10 cellular contexts compared by ENCODE assay signal in genomic region chr11:46920709-46921108, GRCh38. TPM values are rescaled to one million over a fixed set of nuclear protein-coding genes. Genes with fewer than 3 reads are reported as not detected.
DNase-seq lines count a peak whose midpoint lies in the region; ATAC-seq and TF ChIP-seq lines count a peak whose summit lies in the region.
"Had no signal": no experiment of that assay in that cellular context is flagged by ENCODE, and none has a peak within 500 bp of the region (broad histone marks: within the 10 kb centered on the region; RNA-seq: fewer than 3 reads in every experiment).

No MANE protein-coding gene starts in this region.

- ATAC-seq in HG02885 (IDR thresholded peaks at IDR 0.05; ENCODE audit: poor library complexity, unreplicated experiment), result no peak

- H3K4me1 Mint-ChIP-seq in activated T-helper 1 cell treated with anti-CD3 and anti-CD28 coated beads, Interleukin-12 subunit alpha, Interleukin-12 subunit beta, Interleukin-2, Interleukin-4 antibody, amounts not matched to agents 30 ng/mL and 10 ng/mL and 1 ng/mL, durations not matched to agents 14 hours and 24 hours and 36 hours (ENCODE audit: low read depth), result peaks cover 24% of the 10 kb centered on the region

- H3K4me3 ChIP-seq in mammary epithelial cell (replicated peaks in 1 of 3; ENCODE audit: insufficient read depth in 1 of 3, low read depth in 2 of 3, low read length in 3 of 3) (no peak overlapping the region), kidney epithelial cell (ENCODE audit: low read depth, low read length) (no peak overlapping the region), stomach smooth muscle (ENCODE audit: low read length in 2 of 2) (no peak overlapping the region)

- H3K79me2 ChIP-seq in mammary epithelial cell (ENCODE audit: insufficient read depth, low read length), result no peaks in the 10 kb centered on the region

- peaks cover 43% of the 10 kb centered on the region for H3K27me3 Mint-ChIP-seq in activated T-helper 1 cell treated with anti-CD3 and anti-CD28 coated beads, Interleukin-12 subunit alpha, Interleukin-12 subunit beta, Interleukin-2, Interleukin-4 antibody, amounts not matched to agents 30 ng/mL and 10 ng/mL and 1 ng/mL, durations not matched to agents 14 hours and 24 hours and 36 hours (ENCODE audit: insufficient read depth)

- H3K9me3 Mint-ChIP-seq in activated T-helper 1 cell treated with anti-CD3 and anti-CD28 coated beads, Interleukin-12 subunit alpha, Interleukin-12 subunit beta, Interleukin-2, Interleukin-4 antibody, amounts not matched to agents 30 ng/mL and 10 ng/mL and 1 ng/mL, durations not matched to agents 14 hours and 24 hours and 36 hours, result no peaks in the 10 kb centered on the region

- H3K4me3 Mint-ChIP-seq in activated T-helper 1 cell treated with anti-CD3 and anti-CD28 coated beads, Interleukin-12 subunit alpha, Interleukin-12 subunit beta, Interleukin-2, Interleukin-4 antibody, amounts not matched to agents 30 ng/mL and 10 ng/mL and 1 ng/mL, durations not matched to agents 14 hours and 24 hours and 36 hours, result no peak overlapping the region

- no peak for TF ChIP-seq CTCF in mammary epithelial cell (conservative IDR thresholded peaks at IDR 0.05 in 1 of 2, IDR thresholded peaks at IDR 0.05 in 1 of 2; ENCODE audit: extremely low read depth in 1 of 2, insufficient read depth in 1 of 2, low read depth in 1 of 2, low read length in 2 of 2)
- no peak for TF ChIP-seq CTCF in kidney epithelial cell (IDR thresholded peaks at IDR 0.05; ENCODE audit: insufficient read depth, low read length, poor library complexity, severe bottlenecking)

- no TSS peak for BruUV-seq in mammary epithelial cell (replicated peaks; lab: Mats Ljungman, UMichigan)

- DNase-seq in HCEC 1CT (peak; percentile 98), mammary epithelial cell (peak; percentile 91), kidney epithelial cell (ENCODE audit: low read depth) (peak; percentile 99), NCI-H2029 (lab: John Stamatoyannopoulos, UW) (no peak), NCI-H345 (lab: John Stamatoyannopoulos, UW) (no peak)
- DNase-seq in activated T-helper 1 cell treated with anti-CD3 and anti-CD28 coated beads, Interleukin-12 subunit alpha, Interleukin-12 subunit beta, Interleukin-2, Interleukin-4 antibody, amounts not matched to agents 30 ng/mL and 10 ng/mL and 1 ng/mL, durations not matched to agents 14 hours and 24 hours and 36 hours (ENCODE audit: low spot score), result no peak
- DNase-seq: NCI-H1694, posterior cingulate gyrus had no signal

- H2AFZ ChIP-seq in mammary epithelial cell (ENCODE audit: low read depth, low read length), result no peak overlapping the region

- CTCF ChIA-PET in mammary epithelial cell (lab: Charles Lee; ENCODE audit: low non-redundant PET), result no interaction called here

- H3K36me3 ChIP-seq in mammary epithelial cell (ENCODE audit: insufficient read depth, low read length) (no peaks in the 10 kb centered on the region), kidney epithelial cell (ENCODE audit: control insufficient read depth, insufficient read depth, low read length) (no peaks in the 10 kb centered on the region), stomach smooth muscle (ENCODE audit: control insufficient read depth in 2 of 2, insufficient read depth in 2 of 2, low read length in 2 of 2) (no peaks in the 10 kb centered on the region)

- H3K9me3 ChIP-seq in mammary epithelial cell (replicated peaks; ENCODE audit: insufficient read depth, low read length) (no peaks in the 10 kb centered on the region), stomach smooth muscle (ENCODE audit: control insufficient read depth in 2 of 2, low read length in 2 of 2) (no peaks in the 10 kb centered on the region)

- no peak overlapping the region for H3K27ac Mint-ChIP-seq in activated T-helper 1 cell treated with anti-CD3 and anti-CD28 coated beads, Interleukin-12 subunit alpha, Interleukin-12 subunit beta, Interleukin-2, Interleukin-4 antibody, amounts not matched to agents 30 ng/mL and 10 ng/mL and 1 ng/mL, durations not matched to agents 14 hours and 24 hours and 36 hours

- H3K4me1 ChIP-seq in mammary epithelial cell (ENCODE audit: insufficient read depth, low read length) (peaks cover 24% of the 10 kb centered on the region), stomach smooth muscle (ENCODE audit: control insufficient read depth, insufficient read depth, low read length) (peaks cover 42% of the 10 kb centered on the region)

- dilution Hi-C loops in mammary epithelial cell (cut with HindIII; ENCODE audit: low sequenced_read_pairs), result loop anchor here (25.0 kb wide), 1 partner anchor 242 kb away; no protein-coding TSS in a partner anchor

- H3K4me2 ChIP-seq in mammary epithelial cell (ENCODE audit: insufficient read depth, low read depth, low read length), result peak overlapping the region; percentile 26

- no peaks in the 10 kb centered on the region for H4K20me1 ChIP-seq in mammary epithelial cell (ENCODE audit: insufficient read depth, low read length)

- H3K9ac ChIP-seq in mammary epithelial cell (ENCODE audit: insufficient read depth, low read length) (no peak overlapping the region), stomach smooth muscle (ENCODE audit: low read length in 2 of 2) (peak overlapping the region in 1 of 2 donors; percentile 29)

- WGBS in mammary epithelial cell (ENCODE audit: low coverage, missing lambda C conversion rate), result 8% methylated on average over 4 of the region's 4 CpGs

- H3K27me3 ChIP-seq in mammary epithelial cell (ENCODE audit: insufficient read depth, low read length), result no peaks in the 10 kb centered on the region
- no peaks in the 10 kb centered on the region for H3K27me3 ChIP-seq in kidney epithelial cell (ENCODE audit: control insufficient read depth, insufficient read depth, low read length)
- no peaks in the 10 kb centered on the region for H3K27me3 ChIP-seq in stomach smooth muscle (ENCODE audit: control insufficient read depth in 1 of 2, insufficient read depth in 2 of 2, low read length in 2 of 2)

- intact Hi-C loops in mammary epithelial cell (cut with micrococcal nuclease), result loop anchor here (1.0 kb wide), 1 partner anchor 233 kb away; no protein-coding TSS in a partner anchor
- intact Hi-C loops in activated T-helper 1 cell treated with anti-CD3 and anti-CD28 coated beads, Interleukin-12 subunit alpha, Interleukin-12 subunit beta, Interleukin-2, Interleukin-4 antibody, amounts not matched to agents 30 ng/mL and 10 ng/mL and 1 ng/mL, durations not matched to agents 14 hours and 24 hours and 36 hours (cut with micrococcal nuclease), result loop anchor here (1.0 kb wide), 3 partner anchors 16 to 233 kb away; partner anchors contain the start of gene CSTPP1

- peaks cover 2% of the 10 kb centered on the region for H3K36me3 Mint-ChIP-seq in activated T-helper 1 cell treated with anti-CD3 and anti-CD28 coated beads, Interleukin-12 subunit alpha, Interleukin-12 subunit beta, Interleukin-2, Interleukin-4 antibody, amounts not matched to agents 30 ng/mL and 10 ng/mL and 1 ng/mL, durations not matched to agents 14 hours and 24 hours and 36 hours (ENCODE audit: low read depth)

- in situ Hi-C loops in mammary epithelial cell (cut with MboI; ENCODE audit: low sequenced_read_pairs in 2 of 2), result no loop called here

- H3K27ac ChIP-seq in mammary epithelial cell (ENCODE audit: insufficient read depth, low read depth, low read length) (peak overlapping the region; percentile 18), stomach smooth muscle (ENCODE audit: low read length) (peak overlapping the region; percentile 66)

RNA-seq across cellular contexts. Expression of gene LRP4, which starts 2.4 kb away (rescaled TPM):
- total RNA-seq in mammary epithelial cell, result 1 to 10 TPM; 2.7 to 5.7 TPM
- 3.8 TPM for polyA plus RNA-seq in mammary epithelial cell
- 7.0 TPM for polyA minus RNA-seq in mammary epithelial cell
- total RNA-seq in kidney epithelial cell, result 6.1 and 9.9 TPM in 2 replicates
- total RNA-seq in activated T-helper 1 cell treated with anti-CD3 and anti-CD28 coated beads, Interleukin-12 subunit alpha, Interleukin-12 subunit beta, Interleukin-2, Interleukin-4 antibody, amounts not matched to agents 30 ng/mL and 10 ng/mL and 1 ng/mL, durations not matched to agents 14 hours and 24 hours and 36 hours, result 0.08 and 0.15 TPM in 2 replicates

RNA-seq across cellular contexts. Expression of gene CSTPP1, which starts 15.9 kb away (rescaled TPM):
- total RNA-seq in mammary epithelial cell (10 to 100 TPM; 25.7 to 35.0 TPM), kidney epithelial cell (31.5 and 45.6 TPM in 2 replicates)
- polyA plus RNA-seq in mammary epithelial cell, result 31.6 TPM
- 25.9 TPM for polyA minus RNA-seq in mammary epithelial cell
- total RNA-seq in activated T-helper 1 cell treated with anti-CD3 and anti-CD28 coated beads, Interleukin-12 subunit alpha, Interleukin-12 subunit beta, Interleukin-2, Interleukin-4 antibody, amounts not matched to agents 30 ng/mL and 10 ng/mL and 1 ng/mL, durations not matched to agents 14 hours and 24 hours and 36 hours, result 15.1 and 16.7 TPM in 2 replicates

Comparison
In these comparisons a context has a peak if more than half of its experiments do, and no peak if none do; other contexts are left out.
1. DNase-seq: peak in HCEC 1CT (single experiment), mammary epithelial cell (single experiment) and kidney epithelial cell (single experiment); none in NCI-H2029 (single experiment), activated T-helper 1 cell treated with anti-CD3 and anti-CD28 coated beads, Interleukin-12 subunit alpha, Interleukin-12 subunit beta, Interleukin-2, Interleukin-4 antibody, amounts not matched to agents 30 ng/mL and 10 ng/mL and 1 ng/mL, durations not matched to agents 14 hours and 24 hours and 36 hours (single experiment) and NCI-H345 (single experiment).